8 cellular contexts compared by ENCODE assay signal in the genomic region with DNA sequence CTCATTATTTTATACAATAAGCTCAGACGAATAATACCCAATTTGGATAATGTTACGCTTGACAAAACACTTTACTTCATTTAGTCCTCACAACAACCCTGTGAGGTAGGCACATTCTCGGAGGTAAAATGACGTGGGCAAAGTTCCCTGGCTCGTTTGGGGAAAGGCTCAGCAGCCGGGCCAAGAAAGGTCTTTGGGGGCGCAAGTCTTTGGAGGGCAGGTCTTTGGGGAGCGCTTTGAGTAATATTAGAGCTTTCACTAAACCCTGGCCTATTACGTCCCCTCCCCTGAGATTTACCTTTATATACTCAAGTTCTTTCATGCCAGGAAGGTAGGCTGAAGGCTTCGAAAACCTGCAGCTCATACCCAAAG. TPM values are rescaled to one million over a fixed set of nuclear protein-coding genes. Genes with fewer than 3 reads are reported as not detected.
DNase-seq lines count a peak whose midpoint lies in the region; ATAC-seq and TF ChIP-seq lines count a peak whose summit lies in the region.

No MANE protein-coding gene starts in this region.

- peak overlapping the region; percentile 86 for H3K9ac ChIP-seq in SK-N-MC (ENCODE audit: insufficient read length)

- H3K27ac ChIP-seq in SK-N-MC (no peak overlapping the region), osteoblast (ENCODE audit: low read depth, low read length) (peak overlapping the region; percentile 99)

- peak overlapping the region; percentile 87 for H2AFZ ChIP-seq in osteoblast (ENCODE audit: low read length)

- intact Hi-C loops in activated CD4-positive, alpha-beta T cell treated with anti-CD3 and anti-CD28 coated beads, Interleukin-2, amount 10 ng/mL, durations not matched to agents 24 days and 14 days (cut with micrococcal nuclease), result loop anchor here (1.0 to 2.0 kb wide), 4 partner anchors 65 to 559 kb away; a partner anchor contains a TSS

- H3K79me2 ChIP-seq in osteoblast (ENCODE audit: insufficient read depth, low read length), result peaks cover 41% of the 10 kb centered on the region

- no peaks in the 10 kb centered on the region for H3K27me3 ChIP-seq in osteoblast (ENCODE audit: insufficient read depth, low read length)

- no peaks in the 10 kb centered on the region for H4K20me1 ChIP-seq in osteoblast (ENCODE audit: insufficient read depth, low read length)

- H3K27me3 Mint-ChIP-seq in activated CD4-positive, alpha-beta T cell treated with anti-CD3 and anti-CD28 coated beads, Interleukin-2, amount 10 ng/mL, durations not matched to agents 24 days and 14 days, result peaks cover 2% of the 10 kb centered on the region

- peak overlapping the region; percentile 100 for H3K27ac Mint-ChIP-seq in activated CD4-positive, alpha-beta T cell treated with anti-CD3 and anti-CD28 coated beads, Interleukin-2, amount 10 ng/mL, durations not matched to agents 24 days and 14 days

- H3K4me2 ChIP-seq in osteoblast (ENCODE audit: insufficient read depth, low read length), result peak overlapping the region; percentile 83

- H3K9me3 ChIP-seq in SK-N-MC (ENCODE audit: low read depth, low read length), result no peaks in the 10 kb centered on the region
- H3K9me3 ChIP-seq in osteoblast (ENCODE audit: low read depth, low read length), result no peaks in the 10 kb centered on the region

- DNase-seq in activated CD4-positive, alpha-beta T cell treated with anti-CD3 and anti-CD28 coated beads, Interleukin-2, amount 10 ng/mL, durations not matched to agents 24 days and 14 days, result no peak
- no peak for DNase-seq in activated CD4-positive, alpha-beta T cell treated with anti-CD3 and anti-CD28 coated beads, Interleukin-2, amount 50 U/mL, for 48 hours
- DNase-seq in SK-N-MC (ENCODE audit: low read depth, low spot score), result no peak
- no peak for DNase-seq in osteoblast (ENCODE audit: insufficient read length, low spot score, missing footprints)
- no peak for DNase-seq in medulla oblongata (ENCODE audit: extremely low spot score)
- DNase-seq in stimulated activated CD4-positive, alpha-beta T cell treated with anti-CD3 and anti-CD28 coated beads, Interleukin-2, amount 100 ng/mL, for 48 hours, result no peak

- no peak for TF ChIP-seq CTCF in osteoblast (IDR thresholded peaks at IDR 0.05; ENCODE audit: extremely low read depth, low read depth, low read length)

- H3K4me3 ChIP-seq in SK-N-MC, result peak overlapping the region; percentile 95
- peak overlapping the region; percentile 89 for H3K4me3 ChIP-seq in osteoblast (ENCODE audit: insufficient read depth, low read length)

- ATAC-seq in esophagus mucosa, result peak; percentile 1
- no peak for ATAC-seq in HG02973 (IDR thresholded peaks at IDR 0.05; ENCODE audit: unreplicated experiment)

- H3K4me1 Mint-ChIP-seq in activated CD4-positive, alpha-beta T cell treated with anti-CD3 and anti-CD28 coated beads, Interleukin-2, amount 10 ng/mL, durations not matched to agents 24 days and 14 days, result peaks cover 53% of the 10 kb centered on the region

- peak overlapping the region; percentile 100 for H3K4me3 Mint-ChIP-seq in activated CD4-positive, alpha-beta T cell treated with anti-CD3 and anti-CD28 coated beads, Interleukin-2, amount 10 ng/mL, durations not matched to agents 24 days and 14 days

- H3K9me3 Mint-ChIP-seq in activated CD4-positive, alpha-beta T cell treated with anti-CD3 and anti-CD28 coated beads, Interleukin-2, amount 10 ng/mL, durations not matched to agents 24 days and 14 days, result peaks cover 8% of the 10 kb centered on the region

- H3K36me3 ChIP-seq in SK-N-MC (ENCODE audit: insufficient read depth, low read length) (no peaks in the 10 kb centered on the region), osteoblast (ENCODE audit: insufficient read depth, low read length) (peaks cover 1% of the 10 kb centered on the region)

- H3K36me3 Mint-ChIP-seq in activated CD4-positive, alpha-beta T cell treated with anti-CD3 and anti-CD28 coated beads, Interleukin-2, amount 10 ng/mL, durations not matched to agents 24 days and 14 days (ENCODE audit: low read depth), result peaks cover 18% of the 10 kb centered on the region

- H3K4me1 ChIP-seq in osteoblast (ENCODE audit: insufficient read depth, low read length), result peaks cover 38% of the 10 kb centered on the region

RNA-seq across cellular contexts. Expression of a gene that starts 0.4 kb away (rescaled TPM):
- total RNA-seq in activated CD4-positive, alpha-beta T cell treated with anti-CD3 and anti-CD28 coated beads, Interleukin-2, amount 10 ng/mL, durations not matched to agents 24 days and 14 days, result 1.3 and 1.4 TPM in 2 replicates
- 4.5 TPM for total RNA-seq in esophagus mucosa
- total RNA-seq in osteoblast, result 1.1 and 2.1 TPM in 2 replicates

RNA-seq across cellular contexts. Expression of a gene that starts 0.8 kb away (rescaled TPM):
- 45.9 and 46.7 TPM in 2 replicates for total RNA-seq in activated CD4-positive, alpha-beta T cell treated with anti-CD3 and anti-CD28 coated beads, Interleukin-2, amount 10 ng/mL, durations not matched to agents 24 days and 14 days
- total RNA-seq in esophagus mucosa, result 29.5 TPM
- total RNA-seq in osteoblast, result 42.0 and 45.4 TPM in 2 replicates
